8 cellular contexts compared by ENCODE assay signal in genomic region chr19:39390759-39391592, GRCh38. TPM values are rescaled to one million over a fixed set of nuclear protein-coding genes. Genes with fewer than 3 reads are reported as not detected.
DNase-seq lines count a peak whose midpoint lies in the region; ATAC-seq and TF ChIP-seq lines count a peak whose summit lies in the region.

TSS of gene MED29 (plus strand) at chr19:39391378. CDS start at chr19:39391423, 45 bp downstream.
TSS of gene PAF1 (minus strand) at chr19:39391106. CDS start at chr19:39390864, 242 bp downstream.

- H3K4me1 Mint-ChIP-seq in activated naive CD8-positive, alpha-beta T cell (ENCODE audit: low read depth) = peaks cover 35% of the 10 kb centered on the region

- H3K27ac ChIP-seq in testis = peak within 1 kb of the TSS; percentile 99 to 100

- H3K9me3 ChIP-seq in testis = no peaks in the 10 kb centered on the region

- peak within 1 kb of the TSS; percentile 89 to 91 for H3K4me3 ChIP-seq in testis

- peak within 1 kb of the TSS; percentile 87 for H3K27ac Mint-ChIP-seq in activated naive CD8-positive, alpha-beta T cell

- no peaks in the 10 kb centered on the region for H3K27me3 Mint-ChIP-seq in activated naive CD8-positive, alpha-beta T cell

- peak within 1 kb of the TSS; percentile 93 for H3K4me3 Mint-ChIP-seq in activated naive CD8-positive, alpha-beta T cell

- peaks cover 21% of the 10 kb centered on the region for H3K4me1 ChIP-seq in testis

- intact Hi-C loops in testis (cut with DNase I; ENCODE audit: low total_unique reads) = no loop called here

- H3K9me3 Mint-ChIP-seq in activated naive CD8-positive, alpha-beta T cell (ENCODE audit: low read depth) = no peaks in the 10 kb centered on the region

- no peaks in the 10 kb centered on the region for H3K27me3 ChIP-seq in testis

- peak; percentile 99 for DNase-seq in GM10266 (ENCODE audit: extremely low spot score)
- peak; percentile 99 for DNase-seq in NCI-H1105 (lab: John Stamatoyannopoulos, UW)
- DNase-seq in SKM-1 treated with dmso at 0.1 percent for 144 hours (lab: John Stamatoyannopoulos, UW; ENCODE audit: unreplicated experiment) = peak; percentile 99
- peak; percentile 100 for DNase-seq in glomerular visceral epithelial cell (ENCODE audit: extremely low spot score)
- no peak for DNase-seq in omental fat pad (ENCODE audit: low spot score)
- DNase-seq in testis = peak; percentile 99

- peak; percentile 24 for TF ChIP-seq CTCF in GM10266 (IDR thresholded peaks at IDR 0.05; ENCODE audit: control insufficient read depth, insufficient read depth, low read depth, missing control alignments)
- TF ChIP-seq CTCF in omental fat pad (IDR thresholded peaks at IDR 0.05) = no peak
- no peak for TF ChIP-seq CTCF in testis (IDR thresholded peaks at IDR 0.05)

- peak; percentile 81 for ATAC-seq in HG02623 (IDR thresholded peaks at IDR 0.05; ENCODE audit: unreplicated experiment)
- peak; percentile 93 for ATAC-seq in omental fat pad (ENCODE audit: low FRiP score)

- H3K36me3 ChIP-seq in testis (ENCODE audit: low read depth, missing control alignments) = no peaks in the 10 kb centered on the region

- WGBS in testis, 2 donors = 0 to 1% methylated on average over 40 to 52 of the region's 68 CpGs

- peak; percentile 75 for TF ChIP-seq POLR2A in testis (IDR thresholded peaks at IDR 0.05)

- peaks cover 4% of the 10 kb centered on the region for H3K36me3 Mint-ChIP-seq in activated naive CD8-positive, alpha-beta T cell

RNA-seq across cellular contexts. Expression of gene MED29, which starts in this region (rescaled TPM):
- 10 to 100 TPM; 24.5 to 41.3 (median 32.5) TPM for total RNA-seq in omental fat pad
- 10 to 100 TPM; 46.1 to 53.5 TPM for total RNA-seq in testis
- 38.9 TPM for polyA plus RNA-seq in testis (ENCODE audit: insufficient read depth, low read depth, low replicate concordance)

RNA-seq across cellular contexts. Expression of gene PAF1, which starts in this region (rescaled TPM):
- total RNA-seq in omental fat pad (10 to 100 TPM; 29.2 to 60.3 (median 53.3) TPM), testis (10 to 100 TPM; 70.7 to 74.6 TPM)
- 154 TPM for polyA plus RNA-seq in testis (ENCODE audit: insufficient read depth, low read depth, low replicate concordance)
